ENCODE assay signal across 24 cellular contexts in the genomic region with DNA sequence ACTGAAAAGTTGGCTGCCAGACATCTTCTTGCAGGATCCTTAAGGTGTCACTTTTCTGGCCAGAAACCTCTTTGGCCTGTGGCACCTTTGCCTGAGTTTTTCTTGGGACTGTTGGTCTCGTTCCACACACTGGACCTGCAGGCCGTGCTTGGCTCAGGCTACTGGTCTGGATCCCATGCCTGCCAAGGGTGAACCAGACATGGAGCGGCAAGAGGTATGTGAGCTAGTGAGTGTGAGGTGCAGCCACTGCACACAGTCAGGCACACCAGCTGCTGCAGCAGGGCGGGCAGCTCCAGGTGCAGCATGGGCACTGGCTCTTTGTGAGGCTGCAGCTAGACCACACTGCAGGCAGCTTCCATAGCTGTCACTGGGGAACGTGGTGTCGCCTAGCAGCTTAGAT.
"Had no signal": no experiment of that assay in that cellular context is flagged by ENCODE, and none has a peak within 500 bp of the region (broad histone marks: within the 10 kb centered on the region; RNA-seq: fewer than 3 reads in every experiment).

No MANE protein-coding gene starts in this region.

- H3K4me3 ChIP-seq: breast epithelium, SJCRH30 had no signal

- H3K27me3 ChIP-seq: breast epithelium, SJCRH30 had no signal

- H3K4me1 ChIP-seq: breast epithelium, SJCRH30 had no signal

- H3K27ac ChIP-seq: breast epithelium, SJCRH30, VCaP had no signal

- H3K9ac ChIP-seq: SK-N-SH had no signal

- DNase-seq: activated CD4-positive, alpha-beta memory T cell treated with anti-CD3 and anti-CD28 coated beads for 36 hours; activated CD4-positive, alpha-beta T cell treated with anti-CD3 and anti-CD28 coated beads, Interleukin-2, amount 10 ng/mL, durations not matched to agents 7 days and 5 days; activated CD4-positive, CD25-positive, alpha-beta regulatory T cell; activated CD8-positive, alpha-beta memory T cell treated with anti-CD3 and anti-CD28 coated beads for 24 hours; activated gamma-delta T cell treated with Interleukin-2 at 50 U/mL for 16 hours; activated naive CD4-positive, alpha-beta T cell treated with anti-CD3 and anti-CD28 coated beads, Interleukin-2, amount 10 ng/mL, durations not matched to agents 7 days and 5 days; activated naive CD8-positive, alpha-beta T cell treated with anti-CD3 and anti-CD28 coated beads for 36 hours; activated T-cell treated with anti-CD3 and anti-CD28 coated beads for 4 hours; activated T-cell treated with anti-CD3 and anti-CD28 coated beads, Interleukin-2, amount 50 U/mL, for 48 hours; Karpas-422; MM.1S; NCI-H1105; NCI-H1436; NCI-H1694 treated with DMSO at 0.1 percent for 48 hours; NCI-H2029 treated with DMSO at 0.1 percent for 48 hours; NCI-H345; NCI-H510A; NCI-H526 treated with DMSO at 0.1 percent for 48 hours; NCI-H82; SJCRH30; SK-N-SH; T-helper 1 cell had no signal

- H3K4me2 ChIP-seq: SK-N-SH had no signal

- H3K36me3 ChIP-seq: breast epithelium, SJCRH30 had no signal

- H3K9me3 ChIP-seq: SJCRH30 had no signal
